Comparison of ENCODE assay signal across 12 cellular contexts in the genomic region with DNA sequence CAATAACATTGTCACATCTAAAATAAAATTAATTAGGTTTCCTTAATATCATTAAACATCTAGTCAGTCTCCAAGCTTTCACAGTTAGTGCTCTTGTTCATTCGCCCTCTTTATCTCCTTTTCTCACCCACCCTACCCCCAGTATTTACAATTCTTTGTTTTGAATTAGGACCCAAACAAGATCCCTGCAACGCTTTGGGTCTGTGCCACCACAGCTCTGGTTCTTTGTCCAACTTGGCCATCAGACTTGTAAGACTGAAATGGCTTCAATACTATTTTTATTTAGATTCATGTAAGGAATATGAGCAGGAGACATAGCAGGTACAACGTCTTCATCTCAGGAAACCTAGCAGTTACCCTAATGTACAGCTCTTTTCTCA.
DNase-seq lines count a peak whose midpoint lies in the region; ATAC-seq and TF ChIP-seq lines count a peak whose summit lies in the region.
"Had no signal": no experiment of that assay in that cellular context is flagged by ENCODE, and none has a peak within 500 bp of the region (broad histone marks: within the 10 kb centered on the region; RNA-seq: fewer than 3 reads in every experiment).

No MANE protein-coding gene starts in this region.

- DNase-seq in ELR (ENCODE audit: low read depth): peak; percentile 3
- DNase-seq in PC-3: no peak
- no peak for DNase-seq in endothelial cell (ENCODE audit: low spot score)
- no peak for DNase-seq in NCI-H2227 treated with DMSO at 0.1 percent for 48 hours (lab: John Stamatoyannopoulos, UW)
- no peak for DNase-seq in CD8-positive, alpha-beta T cell
- DNase-seq: Kasumi-1; stimulated activated CD4-positive, alpha-beta T cell treated with anti-CD3 and anti-CD28 coated beads, Interleukin-4, amount 100 ng/mL, for 24 hours had no signal

- peaks cover 11% of the 10 kb centered on the region for H3K4me1 Mint-ChIP-seq in endothelial cell (ENCODE audit: unreplicated experiment)
- H3K4me1 Mint-ChIP-seq in CD8-positive, alpha-beta T cell (ENCODE audit: low read depth): peaks cover 2% of the 10 kb centered on the region

- intact Hi-C loops in PC-3 (cut with micrococcal nuclease): no loop called here
- intact Hi-C loops in CD8-positive, alpha-beta T cell (cut with DNase I, micrococcal nuclease): no loop called here

- H3K27ac Mint-ChIP-seq in endothelial cell (ENCODE audit: unreplicated experiment): peak overlapping the region; percentile 91
- H3K27ac Mint-ChIP-seq in CD8-positive, alpha-beta T cell: no peak overlapping the region
- H3K27ac Mint-ChIP-seq: stimulated activated naive CD8-positive, alpha-beta T cell treated with anti-CD3 and anti-CD28 coated beads, Interleukin-15, Interleukin-2, amounts not matched to agents 100 ng/mL and 50 ng/mL, for 24 hours had no signal

- H3K36me3 ChIP-seq in PC-3 (ENCODE audit: low read depth, low read length) (peaks cover 17% of the 10 kb centered on the region; the same call in 1 of the 2 replicates), neural cell (ENCODE audit: insufficient read depth, low read length) (no peaks in the 10 kb centered on the region)
- no peaks in the 10 kb centered on the region for H3K36me3 ChIP-seq in CD8-positive, alpha-beta T cell (ENCODE audit: insufficient read depth, low read length)

- H3K4me3 ChIP-seq in PC-3 (ENCODE audit: low read length): no peak overlapping the region
- H3K4me3 ChIP-seq in neural cell (ENCODE audit: low read length): no peak overlapping the region
- H3K4me3 ChIP-seq in CD8-positive, alpha-beta T cell (ENCODE audit: low read depth, low read length): no peak overlapping the region
- H3K4me3 ChIP-seq: BLaER1 treated with 17β-estradiol and CSF1 and Interleukin-3, amounts not matched to agents 10 nM and 100 nM had no signal

- no peaks in the 10 kb centered on the region for H3K36me3 Mint-ChIP-seq in endothelial cell (ENCODE audit: low read depth, unreplicated experiment)
- H3K36me3 Mint-ChIP-seq in CD8-positive, alpha-beta T cell: peaks cover 27% of the 10 kb centered on the region

- H3F3A ChIP-seq in PC-3 (ENCODE audit: low read length, unreplicated experiment) (no peaks in the 10 kb centered on the region), neural cell (ENCODE audit: insufficient read depth, low read length, poor library complexity, severe bottlenecking) (no peaks in the 10 kb centered on the region)

- H4K20me1 ChIP-seq in PC-3 (ENCODE audit: low read length) (no peaks in the 10 kb centered on the region), neural cell (ENCODE audit: insufficient read depth) (no peaks in the 10 kb centered on the region)
- H4K20me1 ChIP-seq: BLaER1 treated with 17β-estradiol and CSF1 and Interleukin-3, amounts not matched to agents 10 nM and 100 nM had no signal

- ATAC-seq in PC-3 (no peak), GM21529 (IDR thresholded peaks at IDR 0.05; ENCODE audit: unreplicated experiment) (no peak), GM18519 (IDR thresholded peaks at IDR 0.05; ENCODE audit: low FRiP score, unreplicated experiment) (no peak)
- ATAC-seq in CD8-positive, alpha-beta T cell: no peak

- POLR2A ChIA-PET in PC-3 (lab: Charles Lee; ENCODE audit: unreplicated experiment): no interaction called here
- POLR2A ChIA-PET in CD8-positive, alpha-beta T cell (lab: Charles Lee): no interaction called here

- H2AFZ ChIP-seq in PC-3 (ENCODE audit: low read length) (no peak overlapping the region), neural cell (ENCODE audit: low read depth, low read length) (no peak overlapping the region)

- CTCF ChIA-PET in PC-3 (lab: Charles Lee): no interaction called here
- CTCF ChIA-PET in CD8-positive, alpha-beta T cell (lab: Charles Lee): no interaction called here

- H3K4me2 ChIP-seq in PC-3 (ENCODE audit: low read length): peak overlapping the region; percentile 19; the same call in 1 of the 2 replicates
- peak overlapping the region; percentile 10 for H3K4me2 ChIP-seq in neural cell (ENCODE audit: low read length)
- H3K4me2 ChIP-seq: BLaER1 treated with 17β-estradiol and CSF1 and Interleukin-3, amounts not matched to agents 10 nM and 100 nM had no signal

- no TSS peak for BruUV-seq in PC-3 (replicated peaks; lab: Mats Ljungman, UMichigan)

- peaks cover 13% of the 10 kb centered on the region for H3K4me1 ChIP-seq in PC-3 (ENCODE audit: insufficient read depth, low read length)
- no peaks in the 10 kb centered on the region for H3K4me1 ChIP-seq in CD8-positive, alpha-beta T cell (ENCODE audit: insufficient read depth, low read length)
- H3K4me1 ChIP-seq: BLaER1 treated with 17β-estradiol and CSF1 and Interleukin-3, amounts not matched to agents 10 nM and 100 nM had no signal

- H3K27ac ChIP-seq in PC-3 (ENCODE audit: low read length) (peak overlapping the region; percentile 51), neural cell (ENCODE audit: low read length) (peak overlapping the region; percentile 51)
- H3K27ac ChIP-seq in CD8-positive, alpha-beta T cell (ENCODE audit: low read depth, low read length): no peak overlapping the region
- H3K27ac ChIP-seq: BLaER1 treated with 17β-estradiol and CSF1 and Interleukin-3, amounts not matched to agents 10 nM and 100 nM had no signal

- TF ChIP-seq RAD21 in neural cell (conservative IDR thresholded peaks at IDR 0.05): no peak

- H3K4me3 Mint-ChIP-seq in endothelial cell (ENCODE audit: unreplicated experiment): no peak overlapping the region
- H3K4me3 Mint-ChIP-seq in CD8-positive, alpha-beta T cell: no peak overlapping the region
- H3K4me3 Mint-ChIP-seq: stimulated activated naive CD8-positive, alpha-beta T cell treated with anti-CD3 and anti-CD28 coated beads, Interleukin-15, Interleukin-2, amounts not matched to agents 100 ng/mL and 50 ng/mL, for 24 hours had no signal

- no peak for TF ChIP-seq EP300 in neural cell (conservative IDR thresholded peaks at IDR 0.05; ENCODE audit: poor library complexity, severe bottlenecking)

- H3K9me3 ChIP-seq in PC-3 (ENCODE audit: low read length) (peaks cover 15% of the 10 kb centered on the region; the same call in 1 of the 2 replicates), neural cell (ENCODE audit: low read length) (no peaks in the 10 kb centered on the region)
- H3K9me3 ChIP-seq in CD8-positive, alpha-beta T cell (ENCODE audit: low read length): peaks cover 9% of the 10 kb centered on the region

- no peak for TF ChIP-seq CTCF in PC-3 (conservative IDR thresholded peaks at IDR 0.05; ENCODE audit: low read depth, low read length)
- TF ChIP-seq CTCF in endothelial cell (IDR thresholded peaks at IDR 0.05; ENCODE audit: unreplicated experiment): no peak
- TF ChIP-seq CTCF in neural cell (IDR thresholded peaks at IDR 0.05; ENCODE audit: poor library complexity, severe bottlenecking): no peak
- no peak for TF ChIP-seq CTCF in CD8-positive, alpha-beta T cell (IDR thresholded peaks at IDR 0.05)

- H3K9me2 ChIP-seq in PC-3 (replicated peaks; ENCODE audit: low read length) (no peaks in the 10 kb centered on the region), neural cell (ENCODE audit: insufficient read depth, low read length) (no peaks in the 10 kb centered on the region)

- H3K27me3 Mint-ChIP-seq in endothelial cell (ENCODE audit: unreplicated experiment): peaks cover 1% of the 10 kb centered on the region
- H3K27me3 Mint-ChIP-seq in CD8-positive, alpha-beta T cell (ENCODE audit: low read depth): no peaks in the 10 kb centered on the region
- H3K27me3 Mint-ChIP-seq: stimulated activated naive CD8-positive, alpha-beta T cell treated with anti-CD3 and anti-CD28 coated beads, Interleukin-15, Interleukin-2, amounts not matched to agents 100 ng/mL and 50 ng/mL, for 24 hours had no signal

- no peaks in the 10 kb centered on the region for H3K79me2 ChIP-seq in PC-3 (ENCODE audit: low read length)
- no peaks in the 10 kb centered on the region for H3K79me2 ChIP-seq in neural cell (replicated peaks; ENCODE audit: insufficient read depth, low read length)

- peak overlapping the region; percentile 22; the same call in 1 of the 2 replicates for H3K9ac ChIP-seq in PC-3 (ENCODE audit: low read length)
- peak overlapping the region; percentile 27 for H3K9ac ChIP-seq in neural cell (ENCODE audit: low read length)
- H3K9ac ChIP-seq: BLaER1 treated with 17β-estradiol and CSF1 and Interleukin-3, amounts not matched to agents 10 nM and 100 nM had no signal

- H3K27me3 ChIP-seq in PC-3 (ENCODE audit: low read length) (no peaks in the 10 kb centered on the region), neural cell (ENCODE audit: insufficient read depth, low read depth, low read length) (no peaks in the 10 kb centered on the region)
- no peaks in the 10 kb centered on the region for H3K27me3 ChIP-seq in CD8-positive, alpha-beta T cell (ENCODE audit: insufficient read depth, low read length)
- H3K27me3 ChIP-seq: BLaER1 treated with 17β-estradiol and CSF1 and Interleukin-3, amounts not matched to agents 10 nM and 100 nM had no signal

- no peaks in the 10 kb centered on the region for H3K9me3 Mint-ChIP-seq in endothelial cell (ENCODE audit: unreplicated experiment)
- H3K9me3 Mint-ChIP-seq in CD8-positive, alpha-beta T cell: peaks cover 14% of the 10 kb centered on the region

TF ChIP-seq in neural cell, 6 proteins besides CTCF, POLR2A, EP300 and RAD21 (continues in another document):
- TF ChIP-seq EZH2 (IDR thresholded peaks at IDR 0.05; ENCODE audit: borderline replicate concordance, insufficient read depth, low read length, poor library complexity, severe bottlenecking) (no peak), SMC3 (conservative IDR thresholded peaks at IDR 0.05; ENCODE audit: poor library complexity) (no peak)
- TF ChIP-seq, protein P1, sequence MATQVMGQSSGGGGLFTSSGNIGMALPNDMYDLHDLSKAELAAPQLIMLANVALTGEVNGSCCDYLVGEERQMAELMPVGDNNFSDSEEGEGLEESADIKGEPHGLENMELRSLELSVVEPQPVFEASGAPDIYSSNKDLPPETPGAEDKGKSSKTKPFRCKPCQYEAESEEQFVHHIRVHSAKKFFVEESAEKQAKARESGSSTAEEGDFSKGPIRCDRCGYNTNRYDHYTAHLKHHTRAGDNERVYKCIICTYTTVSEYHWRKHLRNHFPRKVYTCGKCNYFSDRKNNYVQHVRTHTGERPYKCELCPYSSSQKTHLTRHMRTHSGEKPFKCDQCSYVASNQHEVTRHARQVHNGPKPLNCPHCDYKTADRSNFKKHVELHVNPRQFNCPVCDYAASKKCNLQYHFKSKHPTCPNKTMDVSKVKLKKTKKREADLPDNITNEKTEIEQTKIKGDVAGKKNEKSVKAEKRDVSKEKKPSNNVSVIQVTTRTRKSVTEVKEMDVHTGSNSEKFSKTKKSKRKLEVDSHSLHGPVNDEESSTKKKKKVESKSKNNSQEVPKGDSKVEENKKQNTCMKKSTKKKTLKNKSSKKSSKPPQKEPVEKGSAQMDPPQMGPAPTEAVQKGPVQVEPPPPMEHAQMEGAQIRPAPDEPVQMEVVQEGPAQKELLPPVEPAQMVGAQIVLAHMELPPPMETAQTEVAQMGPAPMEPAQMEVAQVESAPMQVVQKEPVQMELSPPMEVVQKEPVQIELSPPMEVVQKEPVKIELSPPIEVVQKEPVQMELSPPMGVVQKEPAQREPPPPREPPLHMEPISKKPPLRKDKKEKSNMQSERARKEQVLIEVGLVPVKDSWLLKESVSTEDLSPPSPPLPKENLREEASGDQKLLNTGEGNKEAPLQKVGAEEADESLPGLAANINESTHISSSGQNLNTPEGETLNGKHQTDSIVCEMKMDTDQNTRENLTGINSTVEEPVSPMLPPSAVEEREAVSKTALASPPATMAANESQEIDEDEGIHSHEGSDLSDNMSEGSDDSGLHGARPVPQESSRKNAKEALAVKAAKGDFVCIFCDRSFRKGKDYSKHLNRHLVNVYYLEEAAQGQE (IDR thresholded peaks at IDR 0.05; ENCODE audit: borderline replicate concordance): no peak
